2 cellular contexts compared by ENCODE assay signal in the genomic region with DNA sequence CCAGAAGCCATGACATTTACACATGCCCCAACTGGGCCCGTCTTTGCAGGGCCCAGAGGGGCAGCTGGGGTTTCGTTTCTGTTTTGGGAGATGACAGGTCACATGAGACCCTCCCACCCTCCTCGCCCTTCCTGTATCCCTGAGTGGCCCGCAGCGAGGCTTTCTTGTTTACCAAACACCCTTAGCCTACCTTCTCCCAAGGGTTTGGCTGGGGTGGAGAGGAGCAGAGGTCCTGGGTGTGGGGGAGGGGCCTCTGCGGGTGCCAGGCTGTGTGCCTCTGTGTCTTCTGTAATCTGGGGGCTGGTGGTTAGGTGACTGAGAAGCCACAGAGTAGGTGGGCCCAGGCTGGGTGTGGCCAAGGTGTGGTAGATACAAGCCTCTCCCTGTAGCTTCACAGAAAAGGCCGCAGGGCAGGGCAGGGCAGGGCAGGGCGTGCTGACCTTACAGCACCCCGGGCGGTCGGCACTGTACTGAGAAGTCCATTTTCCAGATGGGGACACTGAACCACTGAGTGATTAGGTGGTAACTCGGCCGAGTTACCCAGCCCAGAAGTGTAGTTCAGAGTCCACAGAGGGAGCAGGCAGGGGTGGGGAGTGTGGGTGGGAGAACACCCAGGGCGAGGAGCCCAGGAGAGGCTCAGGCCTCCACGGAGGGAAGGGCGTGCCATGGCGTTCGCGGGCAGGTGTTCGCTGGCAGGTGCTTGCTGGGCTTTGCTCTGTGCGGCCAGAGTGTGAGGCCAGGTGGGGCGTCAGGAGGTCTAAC.
TF ChIP-seq lines count a peak whose summit lies in the region.

No MANE protein-coding gene starts in this region.

TF ChIP-seq in GM12878, 131 proteins besides CTCF, POLR2A, EP300 and RAD21 (continued from another document):
- TF ChIP-seq IRF4 (IDR thresholded peaks at IDR 0.05; ENCODE audit: low read depth, low read length) (no peak), BHLHE40 (IDR thresholded peaks at IDR 0.05; ENCODE audit: borderline replicate concordance in 1 of 2, low read depth in 2 of 2, low read length in 1 of 2) (peak in 1 of 2 experiments; percentile 42; a peak in 1 of 4 replicates)
- TF ChIP-seq, protein P1, sequence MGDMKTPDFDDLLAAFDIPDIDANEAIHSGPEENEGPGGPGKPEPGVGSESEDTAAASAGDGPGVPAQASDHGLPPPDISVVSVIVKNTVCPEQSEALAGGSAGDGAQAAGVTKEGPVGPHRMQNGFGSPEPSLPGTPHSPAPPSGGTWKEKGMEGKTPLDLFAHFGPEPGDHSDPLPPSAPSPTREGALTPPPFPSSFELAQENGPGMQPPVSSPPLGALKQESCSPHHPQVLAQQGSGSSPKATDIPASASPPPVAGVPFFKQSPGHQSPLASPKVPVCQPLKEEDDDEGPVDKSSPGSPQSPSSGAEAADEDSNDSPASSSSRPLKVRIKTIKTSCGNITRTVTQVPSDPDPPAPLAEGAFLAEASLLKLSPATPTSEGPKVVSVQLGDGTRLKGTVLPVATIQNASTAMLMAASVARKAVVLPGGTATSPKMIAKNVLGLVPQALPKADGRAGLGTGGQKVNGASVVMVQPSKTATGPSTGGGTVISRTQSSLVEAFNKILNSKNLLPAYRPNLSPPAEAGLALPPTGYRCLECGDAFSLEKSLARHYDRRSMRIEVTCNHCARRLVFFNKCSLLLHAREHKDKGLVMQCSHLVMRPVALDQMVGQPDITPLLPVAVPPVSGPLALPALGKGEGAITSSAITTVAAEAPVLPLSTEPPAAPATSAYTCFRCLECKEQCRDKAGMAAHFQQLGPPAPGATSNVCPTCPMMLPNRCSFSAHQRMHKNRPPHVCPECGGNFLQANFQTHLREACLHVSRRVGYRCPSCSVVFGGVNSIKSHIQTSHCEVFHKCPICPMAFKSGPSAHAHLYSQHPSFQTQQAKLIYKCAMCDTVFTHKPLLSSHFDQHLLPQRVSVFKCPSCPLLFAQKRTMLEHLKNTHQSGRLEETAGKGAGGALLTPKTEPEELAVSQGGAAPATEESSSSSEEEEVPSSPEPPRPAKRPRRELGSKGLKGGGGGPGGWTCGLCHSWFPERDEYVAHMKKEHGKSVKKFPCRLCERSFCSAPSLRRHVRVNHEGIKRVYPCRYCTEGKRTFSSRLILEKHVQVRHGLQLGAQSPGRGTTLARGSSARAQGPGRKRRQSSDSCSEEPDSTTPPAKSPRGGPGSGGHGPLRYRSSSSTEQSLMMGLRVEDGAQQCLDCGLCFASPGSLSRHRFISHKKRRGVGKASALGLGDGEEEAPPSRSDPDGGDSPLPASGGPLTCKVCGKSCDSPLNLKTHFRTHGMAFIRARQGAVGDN (IDR thresholded peaks at IDR 0.05) = peak; percentile 70
TF ChIP-seq in GM12878: peak in this region for 4.

TF ChIP-seq in SK-N-SH treated with all-trans-retinoic acid at 6 μM for 48 hours, 23 proteins besides CTCF, POLR2A, EP300 and RAD21 (continued from another document):
- TF ChIP-seq, protein P2, sequence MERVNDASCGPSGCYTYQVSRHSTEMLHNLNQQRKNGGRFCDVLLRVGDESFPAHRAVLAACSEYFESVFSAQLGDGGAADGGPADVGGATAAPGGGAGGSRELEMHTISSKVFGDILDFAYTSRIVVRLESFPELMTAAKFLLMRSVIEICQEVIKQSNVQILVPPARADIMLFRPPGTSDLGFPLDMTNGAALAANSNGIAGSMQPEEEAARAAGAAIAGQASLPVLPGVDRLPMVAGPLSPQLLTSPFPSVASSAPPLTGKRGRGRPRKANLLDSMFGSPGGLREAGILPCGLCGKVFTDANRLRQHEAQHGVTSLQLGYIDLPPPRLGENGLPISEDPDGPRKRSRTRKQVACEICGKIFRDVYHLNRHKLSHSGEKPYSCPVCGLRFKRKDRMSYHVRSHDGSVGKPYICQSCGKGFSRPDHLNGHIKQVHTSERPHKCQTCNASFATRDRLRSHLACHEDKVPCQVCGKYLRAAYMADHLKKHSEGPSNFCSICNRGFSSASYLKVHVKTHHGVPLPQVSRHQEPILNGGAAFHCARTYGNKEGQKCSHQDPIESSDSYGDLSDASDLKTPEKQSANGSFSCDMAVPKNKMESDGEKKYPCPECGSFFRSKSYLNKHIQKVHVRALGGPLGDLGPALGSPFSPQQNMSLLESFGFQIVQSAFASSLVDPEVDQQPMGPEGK (CRISPR knock-in tag; IDR thresholded peaks at IDR 0.05; ENCODE audit: borderline replicate concordance) = no peak
- TF ChIP-seq RARB (CRISPR knock-in tag; IDR thresholded peaks at IDR 0.05) (no peak), ZFP3 (CRISPR knock-in tag; IDR thresholded peaks at IDR 0.05) (no peak), TSHZ2 (CRISPR knock-in tag; IDR thresholded peaks at IDR 0.05) (no peak), ZNF565 (CRISPR knock-in tag; conservative IDR thresholded peaks at IDR 0.05; ENCODE audit: low read depth) (no peak), SNAI2 (CRISPR knock-in tag; IDR thresholded peaks at IDR 0.05) (no peak), ESRRG (CRISPR knock-in tag; IDR thresholded peaks at IDR 0.05) (no peak), CSDC2 (CRISPR knock-in tag; IDR thresholded peaks at IDR 0.05) (no peak), ZC3H10 (CRISPR knock-in tag; IDR thresholded peaks at IDR 0.05) (no peak), ZNF70 (CRISPR knock-in tag; IDR thresholded peaks at IDR 0.05) (no peak), OSR1 (CRISPR knock-in tag; IDR thresholded peaks at IDR 0.05) (no peak), TCF4 (CRISPR knock-in tag; IDR thresholded peaks at IDR 0.05; ENCODE audit: borderline replicate concordance) (no peak)
- TF ChIP-seq, protein P3, sequence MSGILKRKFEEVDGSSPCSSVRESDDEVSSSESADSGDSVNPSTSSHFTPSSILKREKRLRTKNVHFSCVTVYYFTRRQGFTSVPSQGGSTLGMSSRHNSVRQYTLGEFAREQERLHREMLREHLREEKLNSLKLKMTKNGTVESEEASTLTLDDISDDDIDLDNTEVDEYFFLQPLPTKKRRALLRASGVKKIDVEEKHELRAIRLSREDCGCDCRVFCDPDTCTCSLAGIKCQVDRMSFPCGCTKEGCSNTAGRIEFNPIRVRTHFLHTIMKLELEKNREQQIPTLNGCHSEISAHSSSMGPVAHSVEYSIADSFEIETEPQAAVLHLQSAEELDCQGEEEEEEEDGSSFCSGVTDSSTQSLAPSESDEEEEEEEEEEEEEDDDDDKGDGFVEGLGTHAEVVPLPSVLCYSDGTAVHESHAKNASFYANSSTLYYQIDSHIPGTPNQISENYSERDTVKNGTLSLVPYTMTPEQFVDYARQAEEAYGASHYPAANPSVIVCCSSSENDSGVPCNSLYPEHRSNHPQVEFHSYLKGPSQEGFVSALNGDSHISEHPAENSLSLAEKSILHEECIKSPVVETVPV (CRISPR knock-in tag; IDR thresholded peaks at IDR 0.05) = no peak
